ENCODE assay signal across 8 cellular contexts in the genomic region with DNA sequence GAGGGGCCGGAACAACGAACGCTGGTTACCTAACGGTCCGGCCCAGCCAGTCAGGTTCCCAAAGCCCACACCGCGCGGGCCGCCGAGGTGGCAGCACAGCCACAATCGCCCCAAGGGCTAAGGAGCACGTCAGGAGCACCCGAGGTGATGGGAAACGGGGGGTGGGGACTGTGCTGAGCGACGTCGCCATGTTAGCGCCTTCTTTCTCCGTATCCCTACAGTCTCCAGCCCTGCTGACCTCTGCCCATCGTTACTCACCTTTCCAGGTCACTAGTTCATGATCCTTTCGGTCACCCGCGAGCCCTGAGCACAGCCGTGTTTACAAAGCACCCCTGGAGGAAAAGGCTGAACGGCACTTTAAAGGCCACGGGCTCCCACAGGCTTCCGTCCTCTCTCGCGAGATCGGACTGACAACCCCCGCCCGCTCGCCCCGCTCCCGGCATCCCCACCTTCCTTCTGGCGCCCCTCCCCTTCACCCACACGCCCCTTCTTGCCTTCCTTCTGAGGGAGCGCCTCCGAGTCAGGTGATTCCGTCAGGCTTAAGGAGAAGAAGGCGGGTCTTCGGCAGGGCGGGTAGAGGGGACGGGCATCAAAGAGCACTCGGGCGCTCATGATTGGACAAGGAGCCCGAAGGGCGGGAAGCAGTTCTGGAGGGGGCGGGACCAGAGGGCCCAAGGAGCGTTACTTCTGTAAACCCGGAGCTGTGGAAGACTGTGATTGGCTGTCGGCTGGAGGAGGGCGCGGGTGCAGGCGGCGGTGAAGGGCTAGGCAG. TPM values are rescaled to one million over a fixed set of nuclear protein-coding genes. Genes with fewer than 3 reads are reported as not detected.
DNase-seq lines count a peak whose midpoint lies in the region; ATAC-seq and TF ChIP-seq lines count a peak whose summit lies in the region.

A gene with protein sequence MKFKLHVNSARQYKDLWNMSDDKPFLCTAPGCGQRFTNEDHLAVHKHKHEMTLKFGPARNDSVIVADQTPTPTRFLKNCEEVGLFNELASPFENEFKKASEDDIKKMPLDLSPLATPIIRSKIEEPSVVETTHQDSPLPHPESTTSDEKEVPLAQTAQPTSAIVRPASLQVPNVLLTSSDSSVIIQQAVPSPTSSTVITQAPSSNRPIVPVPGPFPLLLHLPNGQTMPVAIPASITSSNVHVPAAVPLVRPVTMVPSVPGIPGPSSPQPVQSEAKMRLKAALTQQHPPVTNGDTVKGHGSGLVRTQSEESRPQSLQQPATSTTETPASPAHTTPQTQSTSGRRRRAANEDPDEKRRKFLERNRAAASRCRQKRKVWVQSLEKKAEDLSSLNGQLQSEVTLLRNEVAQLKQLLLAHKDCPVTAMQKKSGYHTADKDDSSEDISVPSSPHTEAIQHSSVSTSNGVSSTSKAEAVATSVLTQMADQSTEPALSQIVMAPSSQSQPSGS (minus strand): TSS at position 412 of the 772 bp plus-strand sequence. CDS start 31,760 bp downstream, outside the sequence.

- ATAC-seq in GM21619 (IDR thresholded peaks at IDR 0.05; ENCODE audit: unreplicated experiment) (peak; percentile 94), mucosa of descending colon (peak; percentile 97)

- BruUV-seq in PC-9 (replicated peaks; lab: Mats Ljungman, UMichigan), result no TSS peak

- POLR2A ChIA-PET in PC-9 (lab: Charles Lee; ENCODE audit: unreplicated experiment), result interaction anchor here (0.5 to 0.6 kb wide), 9 partner anchors 11 to 1815 kb away, joined by 3 to 14 read pairs (median 6); no protein-coding TSS in a partner anchor

- H3K4me1 ChIP-seq in PC-9 (replicated peaks; ENCODE audit: insufficient read depth) (peaks cover 20% of the 10 kb centered on the region), mucosa of descending colon (ENCODE audit: low read depth) (peaks cover 16% of the 10 kb centered on the region)

- H3K9me3 ChIP-seq in PC-9 (ENCODE audit: insufficient read depth, low read depth) (no peaks in the 10 kb centered on the region), mucosa of descending colon (no peaks in the 10 kb centered on the region)

- H3K4me3 ChIP-seq in Jurkat, Clone E6-1 (ENCODE audit: low read length), result peak within 1 kb of the TSS; percentile 99
- H3K4me3 ChIP-seq in PC-9 (peak within 1 kb of the TSS; percentile 91), mucosa of descending colon (peak within 1 kb of the TSS; percentile 94)

- peaks cover under 1% of the 10 kb centered on the region; the same call in 1 of the 2 replicates for H3F3A ChIP-seq in PC-9 (ENCODE audit: insufficient read depth, low read depth)

- peak within 1 kb of the TSS; percentile 98 for H2AFZ ChIP-seq in PC-9

- peaks cover 29% of the 10 kb centered on the region for H4K20me1 ChIP-seq in PC-9 (ENCODE audit: insufficient read depth)

- CTCF ChIA-PET in PC-9 (lab: Charles Lee), result interaction anchor here (0.5 kb wide), 1 partner anchor 163 kb away, joined by 13 read pairs; a partner anchor contains a TSS

- H3K27me3 ChIP-seq in PC-9 (ENCODE audit: insufficient read depth, low read depth), result no peaks in the 10 kb centered on the region

- TF ChIP-seq CTCF in PC-9 (conservative IDR thresholded peaks at IDR 0.05), result no peak
- no peak for TF ChIP-seq CTCF in mucosa of descending colon (IDR thresholded peaks at IDR 0.05)

- peaks cover 45% of the 10 kb centered on the region for H3K79me2 ChIP-seq in PC-9 (ENCODE audit: low read depth)

- no peaks in the 10 kb centered on the region for H3K9me2 ChIP-seq in PC-9 (ENCODE audit: insufficient read depth)

- peak within 1 kb of the TSS; percentile 67 for H3K27ac ChIP-seq in PC-9
- peak within 1 kb of the TSS; percentile 70 for H3K27ac ChIP-seq in epithelial cell of prostate

- peak within 1 kb of the TSS; percentile 95 for H3K4me2 ChIP-seq in PC-9

- H3K36me3 ChIP-seq in PC-9 (ENCODE audit: low read depth) (no peaks in the 10 kb centered on the region), mucosa of descending colon (ENCODE audit: low read depth) (peaks cover 4% of the 10 kb centered on the region)

- DNase-seq in DMS153 (lab: John Stamatoyannopoulos, UW) (peak; percentile 100), PC-9 (peak; percentile 100), epithelial cell of prostate (ENCODE audit: low read depth, low spot score) (peak; percentile 99), mucosa of descending colon (peak; percentile 97 to 99 (median 97))
- DNase-seq in Jurkat, Clone E6-1 (ENCODE audit: low read depth, low spot score), result peak; percentile 99
- peak; percentile 95 for DNase-seq in activated T-cell treated with anti-CD3 and anti-CD28 coated beads, Interleukin-2, amount 50 U/mL, for 1 hour
- DNase-seq in stimulated activated CD8-positive, alpha-beta memory T cell treated with anti-CD3 and anti-CD28 coated beads, Interleukin-4, amount 100 ng/mL, for 24 hours (ENCODE audit: low read depth), result peak; percentile 95

- intact Hi-C loops in PC-9 (cut with micrococcal nuclease; ENCODE audit: unreplicated experiment) (loop anchor here (1.0 to 10.0 kb wide), 4 partner anchors 13 to 1417 kb away; a partner anchor contains a TSS), mucosa of descending colon (cut with DNase I, micrococcal nuclease) (no loop called here)

RNA-seq across cellular contexts. Expression of the gene that starts here (rescaled TPM):
- polyA plus RNA-seq in Jurkat, Clone E6-1 (2012; ENCODE audit: insufficient read depth, insufficient read length), result 23.9 TPM
- total RNA-seq in PC-9 (2021) (80.9 and 94.5 TPM in 2 replicates), mucosa of descending colon (10 to 100 TPM; 43.3 to 50.3 (median 44.7) TPM)

Comparison
In these comparisons a context has a peak if more than half of its experiments do, and no peak if none do; other contexts are left out.
1. Peak in every context shown above with its lines: DNase-seq, ATAC-seq, H3K4me3 ChIP-seq and H3K27ac ChIP-seq.